ENCODE assay signal across 14 cellular contexts in the genomic region with DNA sequence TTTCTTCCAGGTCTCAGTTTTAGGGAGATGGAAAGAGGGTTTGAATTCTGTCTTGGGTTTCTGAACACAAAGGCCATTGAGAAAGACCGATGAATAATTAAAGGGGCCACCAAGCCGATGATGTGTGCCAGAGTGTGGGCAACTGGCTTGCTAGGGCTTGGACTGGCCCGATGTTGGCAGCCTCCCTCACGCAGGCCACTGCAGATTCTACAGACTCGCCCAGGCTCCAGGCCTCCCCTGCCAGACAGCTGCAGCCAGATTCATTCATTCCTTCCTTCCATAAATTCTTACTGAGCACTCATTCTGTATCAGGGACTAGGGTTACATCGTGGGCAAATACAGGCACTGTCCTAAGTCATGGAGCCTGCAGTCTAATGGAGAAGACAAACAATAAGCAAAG. TPM values are rescaled to one million over a fixed set of nuclear protein-coding genes. Genes with fewer than 3 reads are reported as not detected.
A peak's percentile ranks its signal among the peaks of the same experiment; 100 is the strongest.
DNase-seq lines count a peak whose midpoint lies in the region; ATAC-seq and TF ChIP-seq lines count a peak whose summit lies in the region.
"Had no signal": no experiment of that assay in that cellular context is flagged by ENCODE, and none has a peak within 500 bp of the region (broad histone marks: within the 10 kb centered on the region; RNA-seq: fewer than 3 reads in every experiment).

No MANE protein-coding gene starts in this region.

- DNase-seq in AG04450 (ENCODE audit: low read depth, low spot score) (no peak), RWPE1 (ENCODE audit: low spot score) (no peak), endodermal cell (no peak), left lung (no peak), GM20000 (ENCODE audit: low spot score) (no peak), erythroblast (lab: John Stamatoyannopoulos, UW) (no peak), NCI-H226 (no peak)
- DNase-seq: activated naive CD4-positive, alpha-beta T cell treated with anti-CD3 and anti-CD28 coated beads, Interleukin-2, amount 10 ng/mL, durations not matched to agents 7 days and 5 days; CD8-positive, alpha-beta memory T cell; foreskin melanocyte; GF-D8; NCI-H69; SIG-M5 had no signal

- no peak for ATAC-seq in left lung

- no peak overlapping the region for H3K4me3 ChIP-seq in AG04450 (ENCODE audit: low read depth, low read length)
- no peak overlapping the region for H3K4me3 ChIP-seq in endodermal cell (ENCODE audit: low read length)
- no peak overlapping the region for H3K4me3 ChIP-seq in neutrophil (ENCODE audit: low read depth in 1 of 2, low read length in 1 of 2)
- no peak overlapping the region for H3K4me3 ChIP-seq in left lung

- H3K27me3 Mint-ChIP-seq in endodermal cell (ENCODE audit: insufficient read depth): no peaks in the 10 kb centered on the region
- H3K27me3 Mint-ChIP-seq: activated naive CD4-positive, alpha-beta T cell treated with anti-CD3 and anti-CD28 coated beads, Interleukin-2, amount 10 ng/mL, durations not matched to agents 7 days and 5 days had no signal

- H3K9me3 Mint-ChIP-seq in endodermal cell: no peaks in the 10 kb centered on the region
- H3K9me3 Mint-ChIP-seq: activated naive CD4-positive, alpha-beta T cell treated with anti-CD3 and anti-CD28 coated beads, Interleukin-2, amount 10 ng/mL, durations not matched to agents 7 days and 5 days; CD8-positive, alpha-beta memory T cell had no signal

- H3K9ac ChIP-seq in endodermal cell (ENCODE audit: extremely low read depth, low read length, poor library complexity, severe bottlenecking): no peak overlapping the region

- intact Hi-C loops in left lung (cut with DNase I): no loop called here

- H3K36me3 ChIP-seq in endodermal cell (ENCODE audit: control insufficient read depth, insufficient read depth, low read length) (peaks cover 22% of the 10 kb centered on the region), neutrophil (no peaks in the 10 kb centered on the region), left lung (peaks cover 0 to 4% of the 10 kb centered on the region in 2 donors)

- H3K4me1 ChIP-seq in endodermal cell (ENCODE audit: control insufficient read depth, insufficient read depth, low read length) (peaks cover 40% of the 10 kb centered on the region), neutrophil (ENCODE audit: control insufficient read depth in 1 of 2, insufficient read depth in 1 of 2, low read depth in 1 of 2, low read length in 1 of 2) (peaks cover 98 to 100% of the 10 kb centered on the region in 2 experiments), left lung (peaks cover 42 to 95% of the 10 kb centered on the region in 2 donors)

- no peak for TF ChIP-seq POLR2A in erythroblast (IDR thresholded peaks at IDR 0.05; ENCODE audit: low read length)

- H3K9me3 ChIP-seq in AG04450 (ENCODE audit: control insufficient read depth, insufficient read depth, low read length): no peaks in the 10 kb centered on the region
- H3K9me3 ChIP-seq in endodermal cell (ENCODE audit: control insufficient read depth, low read length): no peaks in the 10 kb centered on the region
- H3K9me3 ChIP-seq in neutrophil: no peaks in the 10 kb centered on the region
- no peaks in the 10 kb centered on the region for H3K9me3 ChIP-seq in left lung

- no peak overlapping the region for H3K4me3 Mint-ChIP-seq in endodermal cell
- H3K4me3 Mint-ChIP-seq: activated naive CD4-positive, alpha-beta T cell treated with anti-CD3 and anti-CD28 coated beads, Interleukin-2, amount 10 ng/mL, durations not matched to agents 7 days and 5 days; CD8-positive, alpha-beta memory T cell had no signal

- CTCF ChIA-PET in AG04450 (lab: Charles Lee): no interaction called here
- CTCF ChIA-PET in RWPE1 (lab: Yijun Ruan, JAX): interaction anchor here (0.6 kb wide), 1 partner anchor 33 kb away, joined by 4 read pairs; no protein-coding TSS in a partner anchor

- H3K36me3 Mint-ChIP-seq in endodermal cell (ENCODE audit: low read depth): no peaks in the 10 kb centered on the region
- H3K36me3 Mint-ChIP-seq: CD8-positive, alpha-beta memory T cell had no signal

- H3K27ac Mint-ChIP-seq in endodermal cell: peak overlapping the region; percentile 88
- H3K27ac Mint-ChIP-seq: activated naive CD4-positive, alpha-beta T cell treated with anti-CD3 and anti-CD28 coated beads, Interleukin-2, amount 10 ng/mL, durations not matched to agents 7 days and 5 days had no signal

- POLR2A ChIA-PET in AG04450 (lab: Yijun Ruan, JAX) (interaction anchor here (1.5 kb wide), 1 partner anchor 31 kb away, joined by 3 read pairs; no protein-coding TSS in a partner anchor), RWPE1 (lab: Yijun Ruan, JAX; ENCODE audit: low non-redundant PET) (no interaction called here)

- TF ChIP-seq CTCF in AG04450 (IDR thresholded peaks at IDR 0.05; ENCODE audit: low read depth, low read length): no peak
- TF ChIP-seq CTCF in RWPE1 (conservative IDR thresholded peaks at IDR 0.05; ENCODE audit: low read depth): no peak
- no peak for TF ChIP-seq CTCF in endodermal cell (conservative IDR thresholded peaks at IDR 0.05)
- no peak for TF ChIP-seq CTCF in neutrophil (IDR thresholded peaks at IDR 0.05)
- no peak for TF ChIP-seq CTCF in left lung (IDR thresholded peaks at IDR 0.05)
- no peak for TF ChIP-seq CTCF in GM20000 (IDR thresholded peaks at IDR 0.05; ENCODE audit: extremely low read depth, missing control alignments)

- peaks cover 81% of the 10 kb centered on the region for H3K4me1 Mint-ChIP-seq in endodermal cell

- H3K27me3 ChIP-seq in AG04450 (ENCODE audit: control insufficient read depth, insufficient read depth, low read length) (no peaks in the 10 kb centered on the region), endodermal cell (ENCODE audit: control insufficient read depth, insufficient read depth, low read length, poor library complexity, severe bottlenecking) (no peaks in the 10 kb centered on the region), neutrophil (no peaks in the 10 kb centered on the region), left lung (no peaks in the 10 kb centered on the region)

- H3K27ac ChIP-seq in AG04450 (ENCODE audit: low read depth, low read length) (peak overlapping the region; percentile 90), RWPE1 (peak overlapping the region; percentile 95), endodermal cell (ENCODE audit: low read depth, low read length) (no peak overlapping the region), neutrophil (peak overlapping the region; percentile 97), left lung (peak overlapping the region in 1 of 2 donors; percentile 29)

- WGBS in endodermal cell (ENCODE audit: insufficient coverage in 1 of 2, insufficient read length in 1 of 2), 2 experiments: 93 to 96% methylated on average over 2 to 6 of the region's 6 CpGs

RNA-seq across cellular contexts. Expression of a gene that starts 34.9 kb away (rescaled TPM):
- 641 and 751 TPM in 2 replicates for polyA plus RNA-seq in AG04450 (2011; rRNA removed)
- 1,243 and 1,580 TPM in 2 replicates for polyA minus RNA-seq in AG04450 (2011; rRNA and poly(A)+ RNA removed)
- total RNA-seq in endodermal cell: 100 to 1,000 TPM; 190 to 275 TPM
- 115 TPM for polyA plus RNA-seq in endodermal cell (2013, experiment 1 of 2)
- 126 TPM for polyA plus RNA-seq in endodermal cell (2013, experiment 2 of 2)
- 100 to 1,000 TPM; 164 to 225 TPM for total RNA-seq in left lung
